In the genomic region with DNA sequence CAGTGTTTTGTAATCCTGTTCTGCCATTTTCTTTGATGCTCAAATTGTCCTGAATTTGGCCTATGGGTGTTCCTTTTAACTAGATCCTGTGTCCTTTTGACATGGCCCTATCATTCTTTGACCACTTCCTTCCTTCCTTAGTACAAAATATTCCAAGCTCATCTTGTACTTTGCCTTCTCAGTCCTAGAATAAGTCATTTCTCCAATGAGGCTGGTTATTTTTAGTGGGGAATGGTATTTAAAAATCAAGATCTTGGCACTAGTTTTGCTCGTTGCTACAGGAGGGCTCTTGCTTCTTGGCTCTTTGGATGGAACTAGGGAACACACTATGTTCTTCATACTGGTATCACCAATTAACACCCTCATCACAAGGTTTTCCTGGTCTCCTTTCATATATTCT, we compare ENCODE assay signal across 24 cellular contexts.
DNase-seq lines count a peak whose midpoint lies in the region; ATAC-seq and TF ChIP-seq lines count a peak whose summit lies in the region.
"Had no signal": no experiment of that assay in that cellular context is flagged by ENCODE, and none has a peak within 500 bp of the region (broad histone marks: within the 10 kb centered on the region; RNA-seq: fewer than 3 reads in every experiment).

No MANE protein-coding gene starts in this region.

- H3K4me3 ChIP-seq in left ventricle myocardium inferior (no peak overlapping the region), prostate gland (no peak overlapping the region), urinary bladder (ENCODE audit: low read depth, low read length) (no peak overlapping the region)
- H3K4me3 ChIP-seq: GM12878, Peyer's patch, SJSA1 had no signal

- ATAC-seq in Right ventricle myocardium inferior, result peak; percentile 44
- ATAC-seq: CD8-positive, alpha-beta T cell; GM12878 had no signal

- H3K27ac ChIP-seq in left ventricle myocardium inferior (replicated peaks), result peak overlapping the region; percentile 76
- peak overlapping the region; percentile 50 to 71 for H3K27ac ChIP-seq in prostate gland
- peak overlapping the region; percentile 38 for H3K27ac ChIP-seq in urinary bladder (ENCODE audit: low read depth)
- H3K27ac ChIP-seq: 22Rv1, Peyer's patch, SJSA1 had no signal

- DNase-seq in Right ventricle myocardium inferior (ENCODE audit: missing footprints) (no peak), cardiac septum (ENCODE audit: low spot score) (no peak), left ventricle myocardium inferior (no peak), prostate gland (ENCODE audit: low spot score) (no peak), NCI-H146 (lab: John Stamatoyannopoulos, UW) (no peak), NCI-H1105 treated with DMSO at 0.1 percent for 48 hours (lab: John Stamatoyannopoulos, UW) (no peak)
- DNase-seq in stimulated activated CD4-positive, alpha-beta T cell treated with anti-CD3 and anti-CD28 coated beads, Interleukin-2, amount 100 ng/mL, for 48 hours, result no peak
- DNase-seq: ACHN; C1 segment of cervical spinal cord; CD8-positive, alpha-beta T cell; DND-41; H7; KG1; NCI-H1092 treated with DMSO at 0.1 percent for 48 hours; NCI-H1694; NCI-H2081; NCI-H2171 treated with DMSO at 0.1 percent for 48 hours; NCI-H524 treated with DMSO at 0.1 percent for 48 hours; NCI-H82; Peyer's patch had no signal

- TF ChIP-seq CTCF in left ventricle myocardium inferior (IDR thresholded peaks at IDR 0.05; ENCODE audit: borderline replicate concordance), result no peak
- no peak for TF ChIP-seq CTCF in prostate gland (IDR thresholded peaks at IDR 0.05)

- H3K36me3 ChIP-seq in left ventricle myocardium inferior, result no peaks in the 10 kb centered on the region
- no peaks in the 10 kb centered on the region for H3K36me3 ChIP-seq in prostate gland
- no peaks in the 10 kb centered on the region for H3K36me3 ChIP-seq in urinary bladder (ENCODE audit: insufficient read depth)
- H3K36me3 ChIP-seq: Peyer's patch, SJSA1 had no signal

- intact Hi-C loops in Right ventricle myocardium inferior (cut with DNase I), result no loop called here
- intact Hi-C loops in cardiac septum (cut with DNase I), result no loop called here
- intact Hi-C loops in left ventricle myocardium inferior (cut with micrococcal nuclease), result no loop called here
- intact Hi-C loops in prostate gland (cut with DNase I), result loop anchor here (10.0 kb wide), 2 partner anchors 65 to 285 kb away; no protein-coding TSS in a partner anchor

- H3K9me3 ChIP-seq in left ventricle myocardium inferior (replicated peaks) (no peaks in the 10 kb centered on the region), prostate gland (no peaks in the 10 kb centered on the region)
- H3K9me3 ChIP-seq: Peyer's patch, SJSA1 had no signal

- no peak for TF ChIP-seq POLR2A in prostate gland (IDR thresholded peaks at IDR 0.05)

- peaks cover 38% of the 10 kb centered on the region for H3K4me1 ChIP-seq in left ventricle myocardium inferior
- H3K4me1 ChIP-seq in prostate gland (replicated peaks), result peaks cover 17% of the 10 kb centered on the region
- no peaks in the 10 kb centered on the region for H3K4me1 ChIP-seq in urinary bladder (ENCODE audit: insufficient read depth)
- H3K4me1 ChIP-seq: Peyer's patch had no signal

- 47% methylated on average over 1 of the region's 1 CpG for WGBS in prostate gland
- 68% methylated on average over 1 of the region's 1 CpG for WGBS in urinary bladder

- H3K27me3 ChIP-seq in left ventricle myocardium inferior (ENCODE audit: low read depth) (no peaks in the 10 kb centered on the region), prostate gland (replicated peaks; ENCODE audit: insufficient read depth) (no peaks in the 10 kb centered on the region)
- H3K27me3 ChIP-seq: Peyer's patch, SJSA1 had no signal
